In the genomic region with DNA sequence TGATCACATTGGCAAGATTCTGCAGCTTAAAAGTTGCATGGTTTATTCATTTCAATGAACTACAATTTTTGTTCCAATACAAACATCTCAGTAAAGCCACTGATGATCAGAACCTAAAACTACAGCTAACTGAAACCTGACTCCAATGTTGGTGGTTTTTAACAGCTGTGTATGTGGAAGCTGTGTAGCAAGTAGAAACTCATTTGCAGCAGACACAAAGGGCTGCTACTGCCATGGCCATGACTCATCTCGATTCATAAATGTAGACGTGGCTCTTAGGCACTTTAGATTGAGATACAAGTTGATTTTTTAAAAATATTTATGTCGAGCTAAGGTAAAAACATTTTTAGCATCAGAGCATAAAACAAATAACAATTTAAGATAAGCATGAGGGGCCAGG, we compare ENCODE assay signal across 8 cellular contexts. TPM values are rescaled to one million over a fixed set of nuclear protein-coding genes. Genes with fewer than 3 reads are reported as not detected.
DNase-seq lines count a peak whose midpoint lies in the region; ATAC-seq, FAIRE-seq and TF ChIP-seq lines count a peak whose summit lies in the region.

No MANE protein-coding gene starts in this region.

- WGBS in adrenal gland, 4 donors, result 59 to 67% (median 63%) methylated on average over 3 of the region's 3 CpGs

- intact Hi-C loops in PC-3 (cut with micrococcal nuclease) (no loop called here), adrenal gland (cut with DNase I) (no loop called here)
- intact Hi-C loops in activated CD8-positive, alpha-beta T cell treated with anti-CD3 and anti-CD28 coated beads for 36 hours (cut with micrococcal nuclease), result no loop called here

- H3K9me3 ChIP-seq in PC-3 (ENCODE audit: low read length) (no peaks in the 10 kb centered on the region), keratinocyte (ENCODE audit: control insufficient read depth, low read depth, low read length) (no peaks in the 10 kb centered on the region), adrenal gland (replicated peaks in 1 of 3) (no peaks in the 10 kb centered on the region)

- no peaks in the 10 kb centered on the region for H4K20me1 ChIP-seq in PC-3 (ENCODE audit: low read length)
- no peaks in the 10 kb centered on the region for H4K20me1 ChIP-seq in keratinocyte (ENCODE audit: control insufficient read depth, extremely low read depth, insufficient read depth, low read length)

- H3K36me3 Mint-ChIP-seq in activated CD8-positive, alpha-beta T cell treated with anti-CD3 and anti-CD28 coated beads for 36 hours (ENCODE audit: low read depth), result no peaks in the 10 kb centered on the region

- H3K9ac ChIP-seq in PC-3 (ENCODE audit: low read length) (no peak overlapping the region), keratinocyte (ENCODE audit: control insufficient read depth, extremely low read depth, insufficient read depth, low read length) (peak overlapping the region; percentile 56)

- no peak overlapping the region for H2AFZ ChIP-seq in PC-3 (ENCODE audit: low read length)
- H2AFZ ChIP-seq in keratinocyte (ENCODE audit: control insufficient read depth, low read length), result no peak overlapping the region

- H3K4me3 ChIP-seq in PC-3 (ENCODE audit: low read length), result no peak overlapping the region
- no peak overlapping the region for H3K4me3 ChIP-seq in keratinocyte (ENCODE audit: control insufficient read depth in 2 of 3, extremely low read depth in 1 of 3, insufficient read depth in 2 of 3, low read depth in 1 of 3, low read length in 3 of 3)
- no peak overlapping the region for H3K4me3 ChIP-seq in adrenal gland

- H3K79me2 ChIP-seq in PC-3 (ENCODE audit: low read length) (no peaks in the 10 kb centered on the region), keratinocyte (ENCODE audit: control insufficient read depth, insufficient read depth, low read length) (no peaks in the 10 kb centered on the region)

- BruUV-seq in PC-3 (replicated peaks; lab: Mats Ljungman, UMichigan), result no TSS peak

- POLR2A ChIA-PET in PC-3 (lab: Charles Lee; ENCODE audit: unreplicated experiment), result no interaction called here
- POLR2A ChIA-PET in activated CD8-positive, alpha-beta T cell treated with anti-CD3 and anti-CD28 coated beads for 36 hours (lab: Charles Lee), result no interaction called here

- no peaks in the 10 kb centered on the region for H3K4me1 Mint-ChIP-seq in activated CD8-positive, alpha-beta T cell treated with anti-CD3 and anti-CD28 coated beads for 36 hours (ENCODE audit: low read depth)

- no peak for TF ChIP-seq CTCF in GM13977 (IDR thresholded peaks at IDR 0.05; ENCODE audit: extremely low read depth, insufficient read depth, missing control alignments)
- no peak for TF ChIP-seq CTCF in PC-3 (conservative IDR thresholded peaks at IDR 0.05; ENCODE audit: low read depth, low read length)
- no peak for TF ChIP-seq CTCF in keratinocyte (optimal IDR thresholded peaks at IDR 0.05 in 1 of 3, IDR thresholded peaks at IDR 0.05 in 1 of 3, conservative IDR thresholded peaks at IDR 0.05 in 1 of 3; ENCODE audit: extremely low read depth in 1 of 3, insufficient read depth in 2 of 3, low read length in 3 of 3)
- TF ChIP-seq CTCF in adrenal gland (IDR thresholded peaks at IDR 0.05), result no peak
- TF ChIP-seq CTCF in activated CD8-positive, alpha-beta T cell treated with anti-CD3 and anti-CD28 coated beads for 36 hours (IDR thresholded peaks at IDR 0.05), result no peak

- no peaks in the 10 kb centered on the region for H3K9me3 Mint-ChIP-seq in activated CD8-positive, alpha-beta T cell treated with anti-CD3 and anti-CD28 coated beads for 36 hours

- H3K27ac ChIP-seq in PC-3 (ENCODE audit: low read length), result no peak overlapping the region
- peak overlapping the region; percentile 66 for H3K27ac ChIP-seq in keratinocyte (ENCODE audit: control insufficient read depth, insufficient read depth, low read length)
- no peak overlapping the region for H3K27ac ChIP-seq in adrenal gland

- H3K9me2 ChIP-seq in PC-3 (replicated peaks; ENCODE audit: low read length), result no peaks in the 10 kb centered on the region

- no peak overlapping the region for H3K27ac Mint-ChIP-seq in activated CD8-positive, alpha-beta T cell treated with anti-CD3 and anti-CD28 coated beads for 36 hours

- no peak for TF ChIP-seq POLR2A in adrenal gland (IDR thresholded peaks at IDR 0.05)

- H3K4me3 Mint-ChIP-seq in activated CD8-positive, alpha-beta T cell treated with anti-CD3 and anti-CD28 coated beads for 36 hours, result no peak overlapping the region

- H3K4me1 ChIP-seq in PC-3 (ENCODE audit: insufficient read depth, low read length) (peaks cover 4% of the 10 kb centered on the region; the same call in 1 of the 2 replicates), keratinocyte (ENCODE audit: control insufficient read depth, extremely low read depth, insufficient read depth, low read length) (peaks cover 34% of the 10 kb centered on the region), adrenal gland (replicated peaks in 1 of 2) (peaks cover 0 to 16% of the 10 kb centered on the region in 2 donors)

- in situ Hi-C loops in GM13977 (cut with MboI; ENCODE audit: low pct_unique_long_range_greater_than_20kb, low sequenced_read_pairs, unreplicated experiment), result no loop called here

- dilution Hi-C loops in keratinocyte (cut with MboI; ENCODE audit: extremely low pct_ligation_motif_present, low sequenced_read_pairs), result no loop called here

- FAIRE-seq in keratinocyte (lab: Jason Lieb, UNC), result peak; percentile 97

- H3K4me2 ChIP-seq in PC-3 (ENCODE audit: low read length), result no peak overlapping the region
- H3K4me2 ChIP-seq in keratinocyte (ENCODE audit: control insufficient read depth, extremely low read depth, insufficient read depth, low read depth, low read length), result peak overlapping the region; percentile 76

- DNase-seq in GM13977 (ENCODE audit: low spot score), result peak; percentile 32
- DNase-seq in PC-3, result peak; percentile 72
- peak; percentile 66 for DNase-seq in keratinocyte (ENCODE audit: low read depth, low spot score)
- DNase-seq in adrenal gland, result no peak
- no peak for DNase-seq in NCI-H82 treated with DMSO at 0.1 percent for 48 hours (lab: John Stamatoyannopoulos, UW; ENCODE audit: unreplicated experiment)
- no peak for DNase-seq in activated CD8-positive, alpha-beta T cell treated with anti-CD3 and anti-CD28 coated beads for 36 hours

- ATAC-seq in HG02759 (IDR thresholded peaks at IDR 0.05; ENCODE audit: unreplicated experiment) (peak; percentile 63), PC-3 (peak; percentile 86), HG02938 (IDR thresholded peaks at IDR 0.05; ENCODE audit: unreplicated experiment) (no peak)
- no peak for ATAC-seq in activated CD8-positive, alpha-beta T cell treated with anti-CD3 and anti-CD28 coated beads for 36 hours

- H3K36me3 ChIP-seq in PC-3 (ENCODE audit: low read depth, low read length) (no peaks in the 10 kb centered on the region), keratinocyte (ENCODE audit: control insufficient read depth in 2 of 2, extremely low read depth in 1 of 2, insufficient read depth in 2 of 2, low read length in 2 of 2) (no peaks in the 10 kb centered on the region), adrenal gland (replicated peaks in 1 of 2) (no peaks in the 10 kb centered on the region)

- peaks cover 12% of the 10 kb centered on the region for H3K27me3 Mint-ChIP-seq in activated CD8-positive, alpha-beta T cell treated with anti-CD3 and anti-CD28 coated beads for 36 hours

- H3K9me1 ChIP-seq in keratinocyte (ENCODE audit: control insufficient read depth, extremely low read depth, insufficient read depth, low read length), result peaks cover 3% of the 10 kb centered on the region

- no peaks in the 10 kb centered on the region for H3F3A ChIP-seq in PC-3 (ENCODE audit: low read length, unreplicated experiment)

- CTCF ChIA-PET in PC-3 (lab: Charles Lee), result no interaction called here
- CTCF ChIA-PET in activated CD8-positive, alpha-beta T cell treated with anti-CD3 and anti-CD28 coated beads for 36 hours (lab: Charles Lee), result interaction anchor here (0.9 to 1.1 kb wide), 3 partner anchors 17 to 401 kb away, joined by 3 to 5 read pairs (median 3); no protein-coding TSS in a partner anchor

- no peaks in the 10 kb centered on the region for H3K27me3 ChIP-seq in PC-3 (ENCODE audit: low read length)
- no peaks in the 10 kb centered on the region for H3K27me3 ChIP-seq in keratinocyte (ENCODE audit: control insufficient read depth, extremely low read depth, insufficient read depth, low read length)
- H3K27me3 ChIP-seq in adrenal gland, result no peaks in the 10 kb centered on the region

RNA-seq across cellular contexts. Expression of gene MAP3K4, which starts 19.5 kb away (rescaled TPM):
- total RNA-seq in PC-3 (2014; rRNA removed), result 24.9 and 27.9 TPM in 2 replicates
- polyA plus RNA-seq in keratinocyte, result 9.0 to 12.8 TPM (median 11.8 TPM) in 3 replicates
- polyA plus RNA-seq in keratinocyte (2011; ENCODE audit: low read depth), result 16.1 TPM
- 6.2 and 8.5 TPM in 2 replicates for polyA plus RNA-seq in keratinocyte (2011; cell fraction: cytosol; rRNA removed)
- 22.1 and 25.2 TPM in 2 replicates for polyA plus RNA-seq in keratinocyte (2011; cell fraction: nucleus; rRNA removed)
- polyA plus RNA-seq in keratinocyte (2012; ENCODE audit: low replicate concordance), result 12.7 and 14.7 TPM in 2 replicates
- polyA minus RNA-seq in keratinocyte, result 8.5 to 23.7 TPM (median 14.8 TPM) in 3 replicates
- polyA minus RNA-seq in keratinocyte (2011; cell fraction: cytosol; rRNA and poly(A)+ RNA removed), result 13.8 TPM
- polyA minus RNA-seq in keratinocyte (2011; cell fraction: nucleus; rRNA and poly(A)+ RNA removed), result 18.1 and 35.6 TPM in 2 replicates
- 10 to 100 TPM; 11.9 to 37.0 (median 20.4) TPM for total RNA-seq in adrenal gland
- 10 to 100 TPM; 14.7 to 17.4 (median 16.2) TPM for polyA plus RNA-seq in adrenal gland
- total RNA-seq in activated CD8-positive, alpha-beta T cell treated with anti-CD3 and anti-CD28 coated beads for 36 hours, result 10 to 100 TPM; 31.3 to 48.7 TPM

Comparison
In these comparisons a context has a peak if more than half of its experiments do, and no peak if none do; other contexts are left out.
1. DNase-seq: peak in GM13977 (single experiment), PC-3 (single experiment) and keratinocyte (single experiment); none in adrenal gland (0 of 7), NCI-H82 treated with DMSO at 0.1 percent for 48 hours (single experiment) and activated CD8-positive, alpha-beta T cell treated with anti-CD3 and anti-CD28 coated beads for 36 hours (single experiment).
2. ATAC-seq: peak in HG02759 (single experiment) and PC-3 (single experiment); none in HG02938 (single experiment) and activated CD8-positive, alpha-beta T cell treated with anti-CD3 and anti-CD28 coated beads for 36 hours (single experiment).